8 cellular contexts compared by ENCODE assay signal in genomic region chr1:93347319-93347899, GRCh38. TPM values are rescaled to one million over a fixed set of nuclear protein-coding genes. Genes with fewer than 3 reads are reported as not detected.
A peak's percentile ranks its signal among the peaks of the same experiment; 100 is the strongest.
DNase-seq lines count a peak whose midpoint lies in the region; ATAC-seq, FAIRE-seq and TF ChIP-seq lines count a peak whose summit lies in the region.

No MANE protein-coding gene starts in this region.

- peaks cover 11 to 41% of the 10 kb centered on the region in 2 experiments; a peak in 3 of 4 replicates for H3K79me1 ChIP-seq in IMR-90 (ENCODE audit: low read depth in 1 of 2, low read length in 2 of 2)

- CTCF ChIA-PET in AG04449 (lab: Yijun Ruan, JAX), result interaction anchor here (2.3 to 4.9 kb wide), 2 partner anchors 43 kb away, joined by 8 to 19 read pairs; no protein-coding TSS in a partner anchor
- CTCF ChIA-PET in IMR-90 (lab: Yijun Ruan, JAX), result interaction anchor here (2.0 kb wide), 1 partner anchor 43 kb away, joined by 5 read pairs; no protein-coding TSS in a partner anchor

- peak overlapping the region; percentile 86 for H3K9ac ChIP-seq in IMR-90 (ENCODE audit: low read depth, low read length)
- peak overlapping the region; percentile 59 for H3K9ac ChIP-seq in muscle layer of colon (ENCODE audit: low read length)

- TF ChIP-seq CTCF in AG04449 (IDR thresholded peaks at IDR 0.05; ENCODE audit: insufficient read depth, low read length, missing control alignments) (no peak), IMR-90 (conservative IDR thresholded peaks at IDR 0.05; ENCODE audit: low read depth, low read length) (no peak), chondrocyte (IDR thresholded peaks at IDR 0.05) (no peak), GM20000 (IDR thresholded peaks at IDR 0.05; ENCODE audit: extremely low read depth, missing control alignments) (no peak)

- TF ChIP-seq POLR2A in IMR-90 (IDR thresholded peaks at IDR 0.05; ENCODE audit: low read depth, low read length), result no peak
- no peak for TF ChIP-seq POLR2A in H54 (IDR thresholded peaks at IDR 0.05; ENCODE audit: low read depth, low read length)

- H4K5ac ChIP-seq in IMR-90 (ENCODE audit: low read depth, low read length), result no peak overlapping the region

- no peak overlapping the region for H3K14ac ChIP-seq in IMR-90 (replicated peaks; ENCODE audit: low read depth, low read length)

- H3K27ac ChIP-seq in IMR-90 (ENCODE audit: insufficient read depth, low read length), result peak overlapping the region; percentile 11; the same call in 1 of the 2 replicates
- no peak overlapping the region for H3K27ac ChIP-seq in muscle layer of colon (ENCODE audit: low read depth, low read length)

- dilution Hi-C loops in IMR-90 (cut with HindIII; ENCODE audit: low sequenced_read_pairs, unreplicated experiment), result no loop called here

- ATAC-seq in IMR-90 (ENCODE audit: low read depth), result no peak
- ATAC-seq in HG02885 (IDR thresholded peaks at IDR 0.05; ENCODE audit: poor library complexity, unreplicated experiment), result no peak
- no peak for ATAC-seq in GM19324 (IDR thresholded peaks at IDR 0.05; ENCODE audit: low FRiP score, unreplicated experiment)

- no peak for DNase-seq in AG04449 (ENCODE audit: low read depth, low spot score)
- no peak for DNase-seq in IMR-90
- DNase-seq in chondrocyte (ENCODE audit: low spot score), result no peak
- DNase-seq in GM20000 (ENCODE audit: low spot score), result no peak
- no peak for DNase-seq in H54 (ENCODE audit: insufficient read length, low spot score)

- no peak for FAIRE-seq in H54 (lab: Jason Lieb, UNC)

- H3K27me3 ChIP-seq in IMR-90 (ENCODE audit: control insufficient read depth, insufficient read depth, low read length) (no peaks in the 10 kb centered on the region), muscle layer of colon (ENCODE audit: control insufficient read depth in 1 of 2, insufficient read depth in 2 of 2, low read length in 2 of 2) (no peaks in the 10 kb centered on the region)

- H2AK5ac ChIP-seq in IMR-90 (ENCODE audit: low read depth, low read length), result no peak overlapping the region

- no TSS peak for BruUV-seq in IMR-90 (replicated peaks; lab: Mats Ljungman, UMichigan)

- H4K91ac ChIP-seq in IMR-90 (ENCODE audit: insufficient read depth, low read depth, low read length), result no peak overlapping the region

- peaks cover 2% of the 10 kb centered on the region for H3K36me3 Mint-ChIP-seq in chondrocyte (ENCODE audit: low read depth)

- H3K4ac ChIP-seq in IMR-90 (ENCODE audit: low read depth, low read length), result no peak overlapping the region

- in situ Hi-C loops in IMR-90 (cut with MboI; ENCODE audit: low sequenced_read_pairs), result no loop called here

- H3K9me3 Mint-ChIP-seq in chondrocyte (ENCODE audit: low read depth), result no peaks in the 10 kb centered on the region

- WGBS in IMR-90 (ENCODE audit: extremely low coverage in 2 of 2, insufficient read length in 1 of 2), 2 experiments, result no CpG with 5 or more reads among the region's 12 CpGs

- H3K36me3 ChIP-seq in IMR-90 (ENCODE audit: control insufficient read depth, insufficient read depth, low read length) (no peaks in the 10 kb centered on the region), muscle layer of colon (ENCODE audit: insufficient read depth, low read length) (no peaks in the 10 kb centered on the region)

- no peak overlapping the region for H2BK120ac ChIP-seq in IMR-90 (ENCODE audit: low read depth, low read length)

- peaks cover 36% of the 10 kb centered on the region for H4K20me1 ChIP-seq in IMR-90 (ENCODE audit: insufficient read depth, low read length)

- H3K9me3 ChIP-seq in IMR-90 (ENCODE audit: control insufficient read depth, insufficient read depth, low read length) (no peaks in the 10 kb centered on the region), muscle layer of colon (ENCODE audit: low read length) (no peaks in the 10 kb centered on the region)

- H3K23ac ChIP-seq in IMR-90 (ENCODE audit: low read depth, low read length), result peak overlapping the region; percentile 94; the same call in 1 of the 2 replicates

- no peak overlapping the region for H4K8ac ChIP-seq in IMR-90 (ENCODE audit: low read depth in 2 of 2, low read length in 2 of 2)

- H2AK9ac ChIP-seq in IMR-90 (replicated peaks; ENCODE audit: low read depth, low read length, poor library complexity), result no peak overlapping the region

- peak overlapping the region; percentile 99 for H3K4me3 Mint-ChIP-seq in chondrocyte (ENCODE audit: unreplicated experiment)

- H3K4me2 ChIP-seq in IMR-90 (ENCODE audit: low read depth, low read length), result peak overlapping the region; percentile 82

- H2AFZ ChIP-seq in IMR-90 (replicated peaks; ENCODE audit: low read length, poor library complexity), result no peak overlapping the region

- H2BK15ac ChIP-seq in IMR-90 (ENCODE audit: low read depth, low read length), result no peak overlapping the region

- no peaks in the 10 kb centered on the region for H3K27me3 Mint-ChIP-seq in chondrocyte (ENCODE audit: low read depth)

- peaks cover 37% of the 10 kb centered on the region for H3K4me1 Mint-ChIP-seq in chondrocyte (ENCODE audit: low read depth)

- intact Hi-C loops in IMR-90 (cut with micrococcal nuclease), result loop anchor here (1.0 to 5.0 kb wide), 2 partner anchors 43 to 500 kb away; no protein-coding TSS in a partner anchor

- no peak overlapping the region for H3K18ac ChIP-seq in IMR-90 (ENCODE audit: low read depth, low read length)

- H2BK20ac ChIP-seq in IMR-90 (ENCODE audit: low read depth, low read length), result no peak overlapping the region

- H3K56ac ChIP-seq in IMR-90 (ENCODE audit: extremely low read depth, insufficient read depth, low read length), result peak overlapping the region; percentile 87; the same call in 1 of the 2 replicates

- H3K4me3 ChIP-seq in AG04449 (ENCODE audit: low read depth, low read length), result peak overlapping the region; percentile 85
- peak overlapping the region; percentile 83 for H3K4me3 ChIP-seq in IMR-90 (ENCODE audit: insufficient read depth, low read depth, low read length)
- H3K4me3 ChIP-seq in muscle layer of colon (ENCODE audit: low read depth in 1 of 2, low read length in 2 of 2), result peak overlapping the region; percentile 93 to 100

- H3K27ac Mint-ChIP-seq in chondrocyte (ENCODE audit: unreplicated experiment), result peak overlapping the region; percentile 100

- POLR2A ChIA-PET in AG04449 (lab: Yijun Ruan, JAX), result interaction anchor here (1.0 kb wide), 1 partner anchor 40 kb away, joined by 3 read pairs; no protein-coding TSS in a partner anchor
- POLR2A ChIA-PET in IMR-90 (lab: Charles Lee; ENCODE audit: unreplicated experiment), result no interaction called here

- peak overlapping the region; percentile 12 for H2BK5ac ChIP-seq in IMR-90 (ENCODE audit: low read depth, low read length, poor library complexity, severe bottlenecking)

- no peak for TF ChIP-seq RAD21 in IMR-90 (IDR thresholded peaks at IDR 0.05; ENCODE audit: low read length)

- H3K4me1 ChIP-seq in IMR-90 (ENCODE audit: control insufficient read depth, insufficient read depth, low read length) (0 out of 2 replicates have a peak, but pooled peaks cover 1% of the 10 kb centered on the region), muscle layer of colon (ENCODE audit: insufficient read depth, low read length) (peaks cover 36% of the 10 kb centered on the region)

- H3K9me1 ChIP-seq in IMR-90 (ENCODE audit: insufficient read depth, low read length), result peaks cover 6% of the 10 kb centered on the region

TF ChIP-seq in IMR-90, 13 proteins besides CTCF, POLR2A, EP300 and RAD21:
- TF ChIP-seq USF2 (IDR thresholded peaks at IDR 0.05; ENCODE audit: low read depth, low read length), result no peak
- no peak for TF ChIP-seq RCOR1 (IDR thresholded peaks at IDR 0.05; ENCODE audit: insufficient replicate concordance, low read length)
- TF ChIP-seq ELK1 (IDR thresholded peaks at IDR 0.05; ENCODE audit: borderline replicate concordance, low read depth, low read length), result no peak
- TF ChIP-seq RFX5 (IDR thresholded peaks at IDR 0.05; ENCODE audit: low read depth, low read length), result no peak
- TF ChIP-seq CHD1 (IDR thresholded peaks at IDR 0.05; ENCODE audit: low read depth, low read length), result no peak
- no peak for TF ChIP-seq SMC3 (IDR thresholded peaks at IDR 0.05; ENCODE audit: low read depth, low read length)
- TF ChIP-seq MAFK (IDR thresholded peaks at IDR 0.05; ENCODE audit: low read depth, low read length), result no peak
- no peak for TF ChIP-seq FOS (IDR thresholded peaks at IDR 0.05; ENCODE audit: low read depth, low read length)
- no peak for TF ChIP-seq BHLHE40 (IDR thresholded peaks at IDR 0.05; ENCODE audit: low read depth, low read length)
- TF ChIP-seq NFE2L2 (IDR thresholded peaks at IDR 0.05; ENCODE audit: low read depth, low read length), result no peak
- no peak for TF ChIP-seq MXI1 (IDR thresholded peaks at IDR 0.05; ENCODE audit: borderline replicate concordance, low read depth, low read length)
- no peak for TF ChIP-seq CEBPB (IDR thresholded peaks at IDR 0.05; ENCODE audit: low read depth, low read length)
- TF ChIP-seq MAZ (IDR thresholded peaks at IDR 0.05; ENCODE audit: borderline replicate concordance, low read depth, low read length), result no peak

RNA-seq across cellular contexts. Expression of gene DR1, which starts 1.7 kb away (rescaled TPM):
- total RNA-seq in IMR-90 (2012; rRNA removed) (39.4 and 46.9 TPM in 2 replicates), chondrocyte (62.7 to 66.9 TPM (median 65.3 TPM) in 3 replicates)
- polyA plus RNA-seq in IMR-90 (2012; rRNA removed), result 21.1 and 27.1 TPM in 2 replicates
- 4.8 and 5.7 TPM in 2 replicates for polyA plus RNA-seq in IMR-90 (2012; cell fraction: cytosol; rRNA removed)
- 2.5 and 7.6 TPM in 2 replicates for polyA plus RNA-seq in IMR-90 (2012; cell fraction: nucleus; rRNA removed; ENCODE audit: low replicate concordance)
